In the genomic region with DNA sequence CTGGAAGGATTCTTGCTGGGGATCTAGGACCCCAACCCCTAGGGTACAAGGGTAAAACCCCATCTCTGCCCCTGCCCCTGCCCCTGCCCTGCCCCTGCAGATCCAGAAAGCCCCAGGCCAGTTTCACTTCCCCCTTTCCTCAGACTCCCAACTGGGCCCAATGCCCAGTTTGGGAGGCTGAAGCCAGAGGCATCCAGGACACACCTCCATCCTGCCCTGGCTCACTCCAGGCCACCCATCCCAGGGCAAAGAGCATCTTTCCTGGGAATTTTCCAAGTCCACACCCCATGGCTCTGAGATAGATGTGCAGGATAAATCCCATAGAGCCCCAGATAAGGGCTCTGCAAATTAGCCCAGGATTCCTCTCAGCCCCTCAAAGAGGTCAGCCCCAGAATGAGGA, we compare ENCODE assay signal across 17 cellular contexts. TPM values are rescaled to one million over a fixed set of nuclear protein-coding genes. Genes with fewer than 3 reads are reported as not detected.
DNase-seq lines count a peak whose midpoint lies in the region; ATAC-seq and TF ChIP-seq lines count a peak whose summit lies in the region.
"Had no signal": no experiment of that assay in that cellular context is flagged by ENCODE, and none has a peak within 500 bp of the region (broad histone marks: within the 10 kb centered on the region; RNA-seq: fewer than 3 reads in every experiment).

No MANE protein-coding gene starts in this region.

- H3K9me3 ChIP-seq in BE2C (no peaks in the 10 kb centered on the region), MG63 (no peaks in the 10 kb centered on the region)

- DNase-seq in BE2C (peak; percentile 34), MG63 (peak; percentile 7), naive B cell (no peak), NCI-H2171 treated with DMSO at 0.1 percent for 48 hours (lab: John Stamatoyannopoulos, UW) (no peak), endothelial cell (ENCODE audit: low spot score) (no peak), kidney tubule cell (ENCODE audit: low spot score) (no peak), GM13977 (ENCODE audit: low spot score) (no peak)
- DNase-seq: DMS 273 treated with DMSO at 0.1 percent for 48 hours, GF-D8, H7, NCI-H1436, NCI-H2029, NCI-H510A treated with DMSO at 0.1 percent for 48 hours, PC-9 had no signal

- TF ChIP-seq CTCF in BE2C (IDR thresholded peaks at IDR 0.05; ENCODE audit: low read depth, low read length) (no peak), brain (conservative IDR thresholded peaks at IDR 0.05) (no peak), endothelial cell (IDR thresholded peaks at IDR 0.05; ENCODE audit: unreplicated experiment) (no peak), GM13977 (IDR thresholded peaks at IDR 0.05; ENCODE audit: extremely low read depth, insufficient read depth, missing control alignments) (no peak)

- H3K9me3 Mint-ChIP-seq in brain (no peaks in the 10 kb centered on the region), naive B cell (no peaks in the 10 kb centered on the region), endothelial cell (ENCODE audit: unreplicated experiment) (no peaks in the 10 kb centered on the region)

- H3K36me3 ChIP-seq in BE2C, result peaks cover 59% of the 10 kb centered on the region
- H3K36me3 ChIP-seq in MG63, result no peaks in the 10 kb centered on the region

- H3K36me3 Mint-ChIP-seq in brain, result peaks cover 10% of the 10 kb centered on the region
- no peaks in the 10 kb centered on the region for H3K36me3 Mint-ChIP-seq in naive B cell
- no peaks in the 10 kb centered on the region for H3K36me3 Mint-ChIP-seq in endothelial cell (ENCODE audit: low read depth, unreplicated experiment)
- H3K36me3 Mint-ChIP-seq: CD14-positive monocyte had no signal

- H3K27ac Mint-ChIP-seq in brain (peak overlapping the region in 4 of 5 experiments; percentile 89 to 95 (median 93)), naive B cell (no peak overlapping the region), endothelial cell (ENCODE audit: unreplicated experiment) (no peak overlapping the region)
- H3K27ac Mint-ChIP-seq: CD14-positive monocyte had no signal

- ATAC-seq in naive B cell (ENCODE audit: low read depth in 2 of 2), result peak; percentile 52 to 55

- in situ Hi-C loops in GM13977 (cut with MboI; ENCODE audit: low pct_unique_long_range_greater_than_20kb, low sequenced_read_pairs, unreplicated experiment), result no loop called here

- H3K4me1 Mint-ChIP-seq in brain (peaks cover 100% of the 10 kb centered on the region), naive B cell (peaks cover 1 to 8% (median 7%) of the 10 kb centered on the region in 3 donors), endothelial cell (ENCODE audit: unreplicated experiment) (peaks cover 33% of the 10 kb centered on the region)
- H3K4me1 Mint-ChIP-seq: CD14-positive monocyte had no signal

- H3K4me3 Mint-ChIP-seq in brain (no peak overlapping the region), naive B cell (no peak overlapping the region), endothelial cell (ENCODE audit: unreplicated experiment) (no peak overlapping the region)

- peaks cover 75% of the 10 kb centered on the region for H3K4me1 ChIP-seq in BE2C

- H3K27me3 Mint-ChIP-seq in brain (no peaks in the 10 kb centered on the region), naive B cell (peaks cover 27 to 83% (median 81%) of the 10 kb centered on the region in 3 donors), endothelial cell (ENCODE audit: unreplicated experiment) (peaks cover 22% of the 10 kb centered on the region)

- H3K4me3 ChIP-seq in BE2C (ENCODE audit: low read depth, low read length) (no peak overlapping the region), MG63 (no peak overlapping the region)
- H3K4me3 ChIP-seq: PC-9 had no signal

- no peaks in the 10 kb centered on the region for H3K27me3 ChIP-seq in BE2C
- H3K27me3 ChIP-seq in MG63, result no peaks in the 10 kb centered on the region

RNA-seq across cellular contexts. Expression of a gene that starts 17.4 kb away (rescaled TPM):
- polyA plus RNA-seq in BE2C (2012; ENCODE audit: insufficient read depth, insufficient read length, low read depth), result 110 TPM
- total RNA-seq in MG63 (2014; rRNA removed; shearing (Covaris generic); ENCODE audit: low replicate concordance), result not detected in 2 replicates
- polyA plus RNA-seq in brain (ENCODE audit: insufficient read depth, low read depth, low replicate concordance) (92.8 TPM), naive B cell (ENCODE audit: low read depth in 6 of 6) (not detected)
- total RNA-seq in endothelial cell (ENCODE audit: unreplicated experiment), result 3.1 TPM
- total RNA-seq: HT1080, PC-9 had no signal
- polyA plus RNA-seq: CD14-positive monocyte had no signal

RNA-seq across cellular contexts. Expression of a gene that starts 39.8 kb away (rescaled TPM):
- 78.3 TPM for polyA plus RNA-seq in BE2C (2012; ENCODE audit: insufficient read depth, insufficient read length, low read depth)
- 18.7 and 30.0 TPM in 2 replicates for total RNA-seq in MG63 (2014; rRNA removed; shearing (Covaris generic); ENCODE audit: low replicate concordance)
- polyA plus RNA-seq in brain (ENCODE audit: insufficient read depth, low read depth, low replicate concordance) (30.9 TPM), naive B cell (ENCODE audit: low read depth in 6 of 6) (10 to 100 TPM; 25.1 to 50.6 (median 43.7) TPM)
- 12.9 TPM for total RNA-seq in endothelial cell (ENCODE audit: unreplicated experiment)

RNA-seq across cellular contexts. Expression of a gene that starts 48.2 kb away (rescaled TPM):
- polyA plus RNA-seq in BE2C (2012; ENCODE audit: insufficient read depth, insufficient read length, low read depth), result 154 TPM
- total RNA-seq in MG63 (2014; rRNA removed; shearing (Covaris generic); ENCODE audit: low replicate concordance), result 91.0 and 107 TPM in 2 replicates
- polyA plus RNA-seq in brain (ENCODE audit: insufficient read depth, low read depth, low replicate concordance) (314 TPM), naive B cell (ENCODE audit: low read depth in 6 of 6) (100 to 1,000 TPM in 3 of 6 donors, 10 to 100 TPM in 3; 83.5 to 118 (median 103) TPM)
- total RNA-seq in endothelial cell (ENCODE audit: unreplicated experiment), result 81.5 TPM

RNA-seq across cellular contexts. Expression of a gene that starts 49.3 kb away (rescaled TPM):
- 2.5 TPM for polyA plus RNA-seq in BE2C (2012; ENCODE audit: insufficient read depth, insufficient read length, low read depth)
- total RNA-seq in MG63 (2014; rRNA removed; shearing (Covaris generic); ENCODE audit: low replicate concordance), result 0.20 TPM in 1 of 2 replicates, not detected in the other
- polyA plus RNA-seq in brain (ENCODE audit: insufficient read depth, low read depth, low replicate concordance) (211 TPM), naive B cell (ENCODE audit: low read depth in 6 of 6) (not detected)
- 4.1 TPM for total RNA-seq in endothelial cell (ENCODE audit: unreplicated experiment)
- total RNA-seq: PC-9 had no signal

RNA-seq across cellular contexts. Expression of a gene that starts 56.8 kb away (rescaled TPM):
- not detected for polyA plus RNA-seq in BE2C (2012; ENCODE audit: insufficient read depth, insufficient read length, low read depth)
- 0.16 TPM in 1 of 2 replicates, not detected in the other for total RNA-seq in MG63 (2014; rRNA removed; shearing (Covaris generic); ENCODE audit: low replicate concordance)
- polyA plus RNA-seq in brain (ENCODE audit: insufficient read depth, low read depth, low replicate concordance) (not detected), naive B cell (ENCODE audit: low read depth in 6 of 6) (not detected)
- not detected for total RNA-seq in endothelial cell (ENCODE audit: unreplicated experiment)
- total RNA-seq: H7, HT1080, PC-9 had no signal
- polyA plus RNA-seq: CD14-positive monocyte had no signal

Comparison
In these comparisons a context has a peak if more than half of its experiments do, and no peak if none do; other contexts are left out.
1. DNase-seq: peak in BE2C (single experiment) and MG63 (single experiment); none in naive B cell (single experiment), NCI-H2171 treated with DMSO at 0.1 percent for 48 hours (single experiment), endothelial cell (single experiment), kidney tubule cell (single experiment) and GM13977 (single experiment).
2. H3K27ac Mint-ChIP-seq: peak in brain (4 of 5); none in naive B cell (0 of 6) and endothelial cell (single experiment).